Comparison of ENCODE assay signal across 1 cellular context in genomic region chr7:139567647-139568345, GRCh38.
TF ChIP-seq lines count a peak whose summit lies in the region.

No MANE protein-coding gene starts in this region.

TF ChIP-seq in K562, 482 proteins besides CTCF, POLR2A, EP300 and RAD21:
- no peak for TF ChIP-seq CBX1 (IDR thresholded peaks at IDR 0.05; ENCODE audit: low read depth)
- TF ChIP-seq TEAD1 (CRISPR knock-in tag; IDR thresholded peaks at IDR 0.05): 0 out of 4 replicates have a peak, but pooled peaks of 1 of the 2 experiments have one; percentile 24
- peak; percentile 20 for TF ChIP-seq RBBP5 (IDR thresholded peaks at IDR 0.05; ENCODE audit: borderline replicate concordance, insufficient read depth, low read length, poor library complexity, severe bottlenecking)
